9 cellular contexts compared by ENCODE assay signal in the genomic region with DNA sequence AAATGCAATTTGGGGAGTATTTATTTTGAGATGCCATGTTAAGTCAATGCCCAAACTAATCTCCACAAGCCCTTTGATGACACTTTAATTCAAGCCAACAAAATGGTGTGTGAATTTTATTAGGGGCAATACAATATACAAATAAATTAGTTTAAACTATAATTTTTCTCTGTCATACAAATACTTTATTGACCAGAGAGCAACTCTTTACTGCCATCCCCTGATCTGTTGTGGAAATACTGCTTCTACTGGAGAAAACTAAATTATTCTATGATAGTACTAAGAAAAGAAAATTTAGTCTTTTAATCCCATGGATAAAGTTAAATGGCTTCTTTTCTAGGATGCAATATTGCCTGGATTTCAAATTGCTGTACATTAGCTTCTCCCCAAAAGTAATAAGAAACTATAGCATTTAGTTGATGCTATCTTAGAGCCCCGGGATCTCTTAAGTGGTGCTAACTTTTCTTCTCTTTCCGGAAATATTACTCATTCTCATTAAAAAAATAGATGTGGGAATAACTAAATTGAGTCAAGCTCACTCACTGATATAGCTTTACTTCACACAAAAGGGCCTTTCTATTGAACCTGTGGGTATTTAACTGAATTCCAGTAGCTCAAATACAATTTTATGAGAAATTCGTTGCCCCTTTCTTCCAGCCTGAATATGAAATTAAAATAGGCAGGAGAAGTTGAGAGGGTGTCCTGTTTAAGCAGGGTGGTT. TPM values are rescaled to one million over a fixed set of nuclear protein-coding genes. Genes with fewer than 3 reads are reported as not detected.
DNase-seq lines count a peak whose midpoint lies in the region; ATAC-seq and TF ChIP-seq lines count a peak whose summit lies in the region.
"Had no signal": no experiment of that assay in that cellular context is flagged by ENCODE, and none has a peak within 500 bp of the region (broad histone marks: within the 10 kb centered on the region; RNA-seq: fewer than 3 reads in every experiment).

No MANE protein-coding gene starts in this region.

- no peaks in the 10 kb centered on the region for H3K9me3 Mint-ChIP-seq in activated T-cell treated with anti-CD3 and anti-CD28 coated beads, Interleukin-2, amount 50 U/mL, for 72 hours
- H3K9me3 Mint-ChIP-seq: stimulated activated effector memory CD8-positive, alpha-beta T cell treated with anti-CD3 and anti-CD28 coated beads, Interleukin-12 subunit alpha, Interleukin-12 subunit beta, amount 100 ng/mL, for 72 hours had no signal

- no peaks in the 10 kb centered on the region for H3K9me2 ChIP-seq in GM23248 (ENCODE audit: insufficient read depth)

- DNase-seq in A172 (ENCODE audit: low spot score) (peak; percentile 4), GM23248 (peak; percentile 41), RWPE1 (ENCODE audit: low spot score) (peak; percentile 30), foreskin fibroblast (peak; percentile 16 to 50), posterior vena cava (ENCODE audit: low spot score) (no peak)
- no peak for DNase-seq in activated T-cell treated with anti-CD3 and anti-CD28 coated beads, Interleukin-2, amount 50 U/mL, for 72 hours

- H3K36me3 ChIP-seq in GM23248 (ENCODE audit: low read depth), result no peaks in the 10 kb centered on the region

- no peak overlapping the region for H3K27ac ChIP-seq in GM23248
- H3K27ac ChIP-seq in RWPE1, result no peak overlapping the region

- TF ChIP-seq CTCF in RWPE1 (conservative IDR thresholded peaks at IDR 0.05; ENCODE audit: low read depth) (peak; percentile 50), foreskin fibroblast (IDR thresholded peaks at IDR 0.05; ENCODE audit: low read depth, low read length) (peak; percentile 43)

- no peak overlapping the region for H3K4me3 ChIP-seq in GM23248
- no peak overlapping the region for H3K4me3 ChIP-seq in foreskin fibroblast (ENCODE audit: low read depth in 1 of 2, low read length in 2 of 2)

- POLR2A ChIA-PET in RWPE1 (lab: Yijun Ruan, JAX; ENCODE audit: low non-redundant PET), result no interaction called here

- H3K36me3 Mint-ChIP-seq in activated T-cell treated with anti-CD3 and anti-CD28 coated beads, Interleukin-2, amount 50 U/mL, for 72 hours (ENCODE audit: insufficient read depth in 2 of 2), result no peaks in the 10 kb centered on the region
- H3K36me3 Mint-ChIP-seq: stimulated activated effector memory CD8-positive, alpha-beta T cell treated with anti-CD3 and anti-CD28 coated beads, Interleukin-12 subunit alpha, Interleukin-12 subunit beta, amount 100 ng/mL, for 72 hours had no signal

- no peaks in the 10 kb centered on the region for H3F3A ChIP-seq in GM23248 (ENCODE audit: insufficient read depth)

- no peaks in the 10 kb centered on the region for H4K20me1 ChIP-seq in GM23248 (ENCODE audit: insufficient read depth)

- CTCF ChIA-PET in RWPE1 (lab: Yijun Ruan, JAX), result interaction anchor here (0.6 to 2.4 kb wide), 10 partner anchors 40 to 295 kb away, joined by 3 to 38 read pairs (median 4); no protein-coding TSS in a partner anchor

- no peaks in the 10 kb centered on the region for H3K4me1 Mint-ChIP-seq in activated T-cell treated with anti-CD3 and anti-CD28 coated beads, Interleukin-2, amount 50 U/mL, for 72 hours (ENCODE audit: low read depth)
- H3K4me1 Mint-ChIP-seq: stimulated activated effector memory CD8-positive, alpha-beta T cell treated with anti-CD3 and anti-CD28 coated beads, Interleukin-12 subunit alpha, Interleukin-12 subunit beta, amount 100 ng/mL, for 72 hours had no signal

- no peaks in the 10 kb centered on the region for H3K9me3 ChIP-seq in GM23248 (ENCODE audit: low read depth)

- H3K9ac ChIP-seq in GM23248, result no peak overlapping the region

- no peak for ATAC-seq in activated T-cell treated with anti-CD3 and anti-CD28 coated beads, Interleukin-2, amount 50 U/mL, for 72 hours (replicated peaks in 1 of 2)
- ATAC-seq in HG03571 (IDR thresholded peaks at IDR 0.05; ENCODE audit: unreplicated experiment) (no peak), GM18867 (IDR thresholded peaks at IDR 0.05; ENCODE audit: unreplicated experiment) (no peak)
- ATAC-seq: stimulated activated effector memory CD8-positive, alpha-beta T cell treated with anti-CD3 and anti-CD28 coated beads, Interleukin-12 subunit alpha, Interleukin-12 subunit beta, amount 100 ng/mL, for 72 hours had no signal

- H2AFZ ChIP-seq in GM23248, result no peak overlapping the region

- H3K4me1 ChIP-seq in GM23248 (ENCODE audit: insufficient read depth), result no peaks in the 10 kb centered on the region

- H3K27ac Mint-ChIP-seq in activated T-cell treated with anti-CD3 and anti-CD28 coated beads, Interleukin-2, amount 50 U/mL, for 72 hours, result no peak overlapping the region
- H3K27ac Mint-ChIP-seq: stimulated activated effector memory CD8-positive, alpha-beta T cell treated with anti-CD3 and anti-CD28 coated beads, Interleukin-12 subunit alpha, Interleukin-12 subunit beta, amount 100 ng/mL, for 72 hours had no signal

- H3K79me2 ChIP-seq in GM23248 (ENCODE audit: insufficient read depth), result no peaks in the 10 kb centered on the region

- H3K27me3 ChIP-seq in GM23248 (replicated peaks; ENCODE audit: insufficient read depth), result peaks cover 11% of the 10 kb centered on the region; the same call in 1 of the 2 replicates

- no peak overlapping the region for H3K4me3 Mint-ChIP-seq in activated T-cell treated with anti-CD3 and anti-CD28 coated beads, Interleukin-2, amount 50 U/mL, for 72 hours
- H3K4me3 Mint-ChIP-seq: stimulated activated effector memory CD8-positive, alpha-beta T cell treated with anti-CD3 and anti-CD28 coated beads, Interleukin-12 subunit alpha, Interleukin-12 subunit beta, amount 100 ng/mL, for 72 hours had no signal

- peaks cover 21% of the 10 kb centered on the region for H3K27me3 Mint-ChIP-seq in activated T-cell treated with anti-CD3 and anti-CD28 coated beads, Interleukin-2, amount 50 U/mL, for 72 hours (ENCODE audit: low read depth)

- H3K4me2 ChIP-seq in GM23248 (ENCODE audit: unreplicated experiment), result no peak overlapping the region

- 50 to 74% methylated on average over 3 of the region's 3 CpGs for WGBS in GM23248 (ENCODE audit: low coverage in 1 of 2, low lambda C conversion rate in 2 of 2, missing lambda C conversion rate in 2 of 2), 2 experiments

- in situ Hi-C loops in GM23248 (cut with MboI), result loop anchor here (10.0 kb wide), 2 partner anchors 113 to 343 kb away; no protein-coding TSS in a partner anchor

- intact Hi-C loops in posterior vena cava (cut with DNase I), result loop anchor here (5.0 to 10.0 kb wide), 2 partner anchors 93 to 101 kb away; no protein-coding TSS in a partner anchor

RNA-seq across cellular contexts. Expression of a gene that starts 49.2 kb away (rescaled TPM):
- total RNA-seq in A172 (2014; rRNA removed; shearing (Covaris generic)), result 5.3 and 6.3 TPM in 2 replicates
- total RNA-seq in GM23248 (2014; rRNA removed; shearing (Covaris generic)), result 10.8 and 13.4 TPM in 2 replicates
- polyA plus RNA-seq in GM23248 (2016; fragmentation: Nextera tagmentation; extraction: Ambion mirVana), result 14.3 and 15.4 TPM in 2 replicates
- 1 to 10 TPM; 6.1 to 7.0 TPM for total RNA-seq in posterior vena cava
- total RNA-seq in activated T-cell treated with anti-CD3 and anti-CD28 coated beads, Interleukin-2, amount 50 U/mL, for 72 hours, result under 1 TPM; 0.34 to 0.35 TPM

RNA-seq across cellular contexts. Expression of a gene that starts 58.7 kb away (rescaled TPM):
- 0.19 TPM in 1 of 2 replicates, not detected in the other for total RNA-seq in A172 (2014; rRNA removed; shearing (Covaris generic))
- total RNA-seq in GM23248 (2014; rRNA removed; shearing (Covaris generic)), result not detected in 2 replicates
- polyA plus RNA-seq in GM23248 (2016; fragmentation: Nextera tagmentation; extraction: Ambion mirVana), result not detected in 2 replicates
- not detected for total RNA-seq in posterior vena cava
- total RNA-seq in activated T-cell treated with anti-CD3 and anti-CD28 coated beads, Interleukin-2, amount 50 U/mL, for 72 hours, result not detected

Comparison
In these comparisons a context has a peak if more than half of its experiments do, and no peak if none do; other contexts are left out.
1. DNase-seq: peak in A172 (single experiment), GM23248 (single experiment), RWPE1 (single experiment) and foreskin fibroblast (2 of 2); none in posterior vena cava (single experiment) and activated T-cell treated with anti-CD3 and anti-CD28 coated beads, Interleukin-2, amount 50 U/mL, for 72 hours (0 of 2).